ENCODE assay signal across 8 cellular contexts in the genomic region with DNA sequence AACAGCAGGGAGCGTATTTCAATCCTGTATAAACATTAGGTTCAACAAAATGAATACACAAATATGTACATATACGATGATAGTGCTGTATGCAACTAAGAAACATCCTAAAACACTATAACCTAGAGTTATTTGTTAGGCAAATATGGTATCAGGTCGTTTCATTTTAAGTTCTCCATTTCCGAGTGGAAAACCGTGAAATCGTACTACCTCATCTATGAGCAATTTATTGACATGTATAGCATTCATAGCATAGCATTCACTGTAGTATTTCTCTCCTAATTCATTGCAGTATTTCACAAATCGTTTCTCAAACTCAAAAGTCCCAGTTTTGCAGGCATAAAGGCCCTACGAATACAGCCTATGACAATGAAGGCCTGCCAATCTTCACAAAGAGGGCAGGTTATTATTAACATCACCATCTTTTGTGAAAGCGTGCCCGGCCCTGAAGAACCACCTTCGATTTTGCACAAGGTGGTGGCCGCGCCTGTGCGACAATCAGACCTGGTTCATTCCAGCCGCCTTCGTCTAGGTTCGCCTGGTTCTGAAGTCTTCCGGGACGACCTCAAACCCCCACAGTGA. TPM values are rescaled to one million over a fixed set of nuclear protein-coding genes. Genes with fewer than 3 reads are reported as not detected.
DNase-seq lines count a peak whose midpoint lies in the region; ATAC-seq and TF ChIP-seq lines count a peak whose summit lies in the region.

No MANE protein-coding gene starts in this region.

- H3K9me3 ChIP-seq in cardiac muscle cell (ENCODE audit: low read depth) (no peaks in the 10 kb centered on the region), esophagus squamous epithelium (no peaks in the 10 kb centered on the region), parathyroid adenoma (ENCODE audit: control insufficient read depth, low read length) (no peaks in the 10 kb centered on the region)

- H3K4me2 ChIP-seq in parathyroid adenoma (ENCODE audit: low read length) = peak overlapping the region; percentile 96

- DNase-seq in cardiac muscle cell (ENCODE audit: low read depth in 1 of 2, low spot score in 1 of 2) = no peak
- DNase-seq in cardiac septum (ENCODE audit: low spot score) = no peak
- no peak for DNase-seq in esophagus squamous epithelium (lab: John Stamatoyannopoulos, UW)
- DNase-seq in NK-92 (lab: John Stamatoyannopoulos, UW; ENCODE audit: unreplicated experiment) = no peak
- DNase-seq in medulla oblongata (ENCODE audit: extremely low spot score) = no peak

- H3K4me1 ChIP-seq in cardiac muscle cell (ENCODE audit: low read depth) (peaks cover 23% of the 10 kb centered on the region), esophagus squamous epithelium (peaks cover 8 to 43% (median 18%) of the 10 kb centered on the region in 3 donors), parathyroid adenoma (peaks cover 10% of the 10 kb centered on the region)

- H3K4me3 ChIP-seq in cardiac muscle cell = peak overlapping the region; percentile 58
- peak overlapping the region; percentile 62 to 95 (median 74) for H3K4me3 ChIP-seq in esophagus squamous epithelium
- H3K4me3 ChIP-seq in parathyroid adenoma (ENCODE audit: low read depth, low read length) = peak overlapping the region; percentile 89

- peak overlapping the region; percentile 95 for H3K27ac ChIP-seq in cardiac muscle cell
- peak overlapping the region; percentile 89 to 97 (median 90) for H3K27ac ChIP-seq in esophagus squamous epithelium
- peak overlapping the region; percentile 92 for H3K27ac ChIP-seq in parathyroid adenoma

- H3K79me2 ChIP-seq in parathyroid adenoma = peaks cover 29% of the 10 kb centered on the region

- no peak for TF ChIP-seq CTCF in cardiac muscle cell (IDR thresholded peaks at IDR 0.05; ENCODE audit: low read depth, low read length)
- no peak for TF ChIP-seq CTCF in esophagus squamous epithelium (IDR thresholded peaks at IDR 0.05)
- no peak for TF ChIP-seq CTCF in parathyroid adenoma (IDR thresholded peaks at IDR 0.05)

- ATAC-seq in HG03039 (IDR thresholded peaks at IDR 0.05; ENCODE audit: unreplicated experiment) = peak; percentile 8
- peak; percentile 27 for ATAC-seq in SK-N-SH treated with all-trans-retinoic acid at 6 μM for 48 hours

- TF ChIP-seq POLR2A in esophagus squamous epithelium (IDR thresholded peaks at IDR 0.05) = no peak

- peak overlapping the region; percentile 94 for H2AFZ ChIP-seq in parathyroid adenoma

- intact Hi-C loops in cardiac septum (cut with DNase I) (loop anchor here (5.0 kb wide), 1 partner anchor 45 kb away; the partner anchor contains the start of genes KLLN and PTEN), esophagus squamous epithelium (cut with DNase I) (no loop called here)

- H3K36me3 ChIP-seq in cardiac muscle cell (peaks cover 9% of the 10 kb centered on the region), esophagus squamous epithelium (peaks cover 0 to 16% (median under 1%) of the 10 kb centered on the region in 3 donors), parathyroid adenoma (ENCODE audit: control insufficient read depth, insufficient read depth, low read length) (no peaks in the 10 kb centered on the region)

- no peaks in the 10 kb centered on the region for H3K27me3 ChIP-seq in cardiac muscle cell
- no peaks in the 10 kb centered on the region for H3K27me3 ChIP-seq in esophagus squamous epithelium
- H3K27me3 ChIP-seq in parathyroid adenoma (ENCODE audit: control insufficient read depth, insufficient read depth, low read length) = no peaks in the 10 kb centered on the region

- WGBS in esophagus squamous epithelium, 2 donors = 2 to 5% methylated on average over 17 to 19 of the region's 19 CpGs

- peak overlapping the region; percentile 82 for H3K9ac ChIP-seq in parathyroid adenoma

TF ChIP-seq in SK-N-SH treated with all-trans-retinoic acid at 6 μM for 48 hours, 23 proteins besides CTCF, POLR2A, EP300 and RAD21 (continues in another document):
- TF ChIP-seq TCF4 (CRISPR knock-in tag; IDR thresholded peaks at IDR 0.05; ENCODE audit: borderline replicate concordance) = no peak
- TF ChIP-seq RARB (CRISPR knock-in tag; IDR thresholded peaks at IDR 0.05) = no peak
- no peak for TF ChIP-seq GLIS3 (CRISPR knock-in tag; IDR thresholded peaks at IDR 0.05)
- no peak for TF ChIP-seq OSR1 (CRISPR knock-in tag; IDR thresholded peaks at IDR 0.05)
- TF ChIP-seq, protein P1, sequence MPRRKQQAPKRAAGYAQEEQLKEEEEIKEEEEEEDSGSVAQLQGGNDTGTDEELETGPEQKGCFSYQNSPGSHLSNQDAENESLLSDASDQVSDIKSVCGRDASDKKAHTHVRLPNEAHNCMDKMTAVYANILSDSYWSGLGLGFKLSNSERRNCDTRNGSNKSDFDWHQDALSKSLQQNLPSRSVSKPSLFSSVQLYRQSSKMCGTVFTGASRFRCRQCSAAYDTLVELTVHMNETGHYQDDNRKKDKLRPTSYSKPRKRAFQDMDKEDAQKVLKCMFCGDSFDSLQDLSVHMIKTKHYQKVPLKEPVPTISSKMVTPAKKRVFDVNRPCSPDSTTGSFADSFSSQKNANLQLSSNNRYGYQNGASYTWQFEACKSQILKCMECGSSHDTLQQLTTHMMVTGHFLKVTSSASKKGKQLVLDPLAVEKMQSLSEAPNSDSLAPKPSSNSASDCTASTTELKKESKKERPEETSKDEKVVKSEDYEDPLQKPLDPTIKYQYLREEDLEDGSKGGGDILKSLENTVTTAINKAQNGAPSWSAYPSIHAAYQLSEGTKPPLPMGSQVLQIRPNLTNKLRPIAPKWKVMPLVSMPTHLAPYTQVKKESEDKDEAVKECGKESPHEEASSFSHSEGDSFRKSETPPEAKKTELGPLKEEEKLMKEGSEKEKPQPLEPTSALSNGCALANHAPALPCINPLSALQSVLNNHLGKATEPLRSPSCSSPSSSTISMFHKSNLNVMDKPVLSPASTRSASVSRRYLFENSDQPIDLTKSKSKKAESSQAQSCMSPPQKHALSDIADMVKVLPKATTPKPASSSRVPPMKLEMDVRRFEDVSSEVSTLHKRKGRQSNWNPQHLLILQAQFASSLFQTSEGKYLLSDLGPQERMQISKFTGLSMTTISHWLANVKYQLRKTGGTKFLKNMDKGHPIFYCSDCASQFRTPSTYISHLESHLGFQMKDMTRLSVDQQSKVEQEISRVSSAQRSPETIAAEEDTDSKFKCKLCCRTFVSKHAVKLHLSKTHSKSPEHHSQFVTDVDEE (CRISPR knock-in tag; IDR thresholded peaks at IDR 0.05) = no peak
- no peak for TF ChIP-seq SNAI2 (CRISPR knock-in tag; IDR thresholded peaks at IDR 0.05)
- TF ChIP-seq, protein P2, sequence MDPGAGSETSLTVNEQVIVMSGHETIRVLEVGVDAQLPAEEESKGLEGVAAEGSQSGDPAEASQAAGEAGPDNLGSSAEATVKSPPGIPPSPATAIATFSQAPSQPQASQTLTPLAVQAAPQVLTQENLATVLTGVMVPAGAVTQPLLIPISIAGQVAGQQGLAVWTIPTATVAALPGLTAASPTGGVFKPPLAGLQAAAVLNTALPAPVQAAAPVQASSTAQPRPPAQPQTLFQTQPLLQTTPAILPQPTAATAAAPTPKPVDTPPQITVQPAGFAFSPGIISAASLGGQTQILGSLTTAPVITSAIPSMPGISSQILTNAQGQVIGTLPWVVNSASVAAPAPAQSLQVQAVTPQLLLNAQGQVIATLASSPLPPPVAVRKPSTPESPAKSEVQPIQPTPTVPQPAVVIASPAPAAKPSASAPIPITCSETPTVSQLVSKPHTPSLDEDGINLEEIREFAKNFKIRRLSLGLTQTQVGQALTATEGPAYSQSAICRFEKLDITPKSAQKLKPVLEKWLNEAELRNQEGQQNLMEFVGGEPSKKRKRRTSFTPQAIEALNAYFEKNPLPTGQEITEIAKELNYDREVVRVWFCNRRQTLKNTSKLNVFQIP (CRISPR knock-in tag; IDR thresholded peaks at IDR 0.05; ENCODE audit: borderline replicate concordance, low read depth) = no peak
- no peak for TF ChIP-seq ZNF565 (CRISPR knock-in tag; conservative IDR thresholded peaks at IDR 0.05; ENCODE audit: low read depth)
- TF ChIP-seq, protein P3, sequence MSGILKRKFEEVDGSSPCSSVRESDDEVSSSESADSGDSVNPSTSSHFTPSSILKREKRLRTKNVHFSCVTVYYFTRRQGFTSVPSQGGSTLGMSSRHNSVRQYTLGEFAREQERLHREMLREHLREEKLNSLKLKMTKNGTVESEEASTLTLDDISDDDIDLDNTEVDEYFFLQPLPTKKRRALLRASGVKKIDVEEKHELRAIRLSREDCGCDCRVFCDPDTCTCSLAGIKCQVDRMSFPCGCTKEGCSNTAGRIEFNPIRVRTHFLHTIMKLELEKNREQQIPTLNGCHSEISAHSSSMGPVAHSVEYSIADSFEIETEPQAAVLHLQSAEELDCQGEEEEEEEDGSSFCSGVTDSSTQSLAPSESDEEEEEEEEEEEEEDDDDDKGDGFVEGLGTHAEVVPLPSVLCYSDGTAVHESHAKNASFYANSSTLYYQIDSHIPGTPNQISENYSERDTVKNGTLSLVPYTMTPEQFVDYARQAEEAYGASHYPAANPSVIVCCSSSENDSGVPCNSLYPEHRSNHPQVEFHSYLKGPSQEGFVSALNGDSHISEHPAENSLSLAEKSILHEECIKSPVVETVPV (CRISPR knock-in tag; IDR thresholded peaks at IDR 0.05) = no peak
- TF ChIP-seq, protein P4, sequence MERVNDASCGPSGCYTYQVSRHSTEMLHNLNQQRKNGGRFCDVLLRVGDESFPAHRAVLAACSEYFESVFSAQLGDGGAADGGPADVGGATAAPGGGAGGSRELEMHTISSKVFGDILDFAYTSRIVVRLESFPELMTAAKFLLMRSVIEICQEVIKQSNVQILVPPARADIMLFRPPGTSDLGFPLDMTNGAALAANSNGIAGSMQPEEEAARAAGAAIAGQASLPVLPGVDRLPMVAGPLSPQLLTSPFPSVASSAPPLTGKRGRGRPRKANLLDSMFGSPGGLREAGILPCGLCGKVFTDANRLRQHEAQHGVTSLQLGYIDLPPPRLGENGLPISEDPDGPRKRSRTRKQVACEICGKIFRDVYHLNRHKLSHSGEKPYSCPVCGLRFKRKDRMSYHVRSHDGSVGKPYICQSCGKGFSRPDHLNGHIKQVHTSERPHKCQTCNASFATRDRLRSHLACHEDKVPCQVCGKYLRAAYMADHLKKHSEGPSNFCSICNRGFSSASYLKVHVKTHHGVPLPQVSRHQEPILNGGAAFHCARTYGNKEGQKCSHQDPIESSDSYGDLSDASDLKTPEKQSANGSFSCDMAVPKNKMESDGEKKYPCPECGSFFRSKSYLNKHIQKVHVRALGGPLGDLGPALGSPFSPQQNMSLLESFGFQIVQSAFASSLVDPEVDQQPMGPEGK (CRISPR knock-in tag; IDR thresholded peaks at IDR 0.05; ENCODE audit: borderline replicate concordance) = no peak
- TF ChIP-seq ZFP30 (CRISPR knock-in tag; IDR thresholded peaks at IDR 0.05) = no peak

RNA-seq across cellular contexts. Expression of gene ATAD1, which starts 0.6 kb away (rescaled TPM):
- 41.6 and 47.4 TPM in 2 replicates for total RNA-seq in cardiac muscle cell
- polyA plus RNA-seq in cardiac muscle cell = 82.5 and 103 TPM in 2 replicates
- 92.0 TPM for total RNA-seq in cardiac septum
- 10 to 100 TPM; 22.3 to 30.1 (median 26.2) TPM for total RNA-seq in esophagus squamous epithelium

RNA-seq across cellular contexts. Expression of gene KLLN, which starts 46.0 kb away (rescaled TPM):
- total RNA-seq in cardiac muscle cell (1.5 and 1.8 TPM in 2 replicates), cardiac septum (0.24 TPM), esophagus squamous epithelium (under 1 TPM; 0.11 to 0.91 (median 0.40) TPM)
- polyA plus RNA-seq in cardiac muscle cell = 0.69 and 0.77 TPM in 2 replicates

RNA-seq across cellular contexts. Expression of gene PTEN, which starts 46.0 kb away (rescaled TPM):
- total RNA-seq in cardiac muscle cell (33.8 and 66.1 TPM in 2 replicates), cardiac septum (59.5 TPM), esophagus squamous epithelium (100 to 1,000 TPM in 1 of 4 donors, 10 to 100 TPM in 3; 27.9 to 131 (median 68.1) TPM)
- 30.4 and 34.1 TPM in 2 replicates for polyA plus RNA-seq in cardiac muscle cell
